ENCODE assay signal across 1 cellular context in the genomic region with DNA sequence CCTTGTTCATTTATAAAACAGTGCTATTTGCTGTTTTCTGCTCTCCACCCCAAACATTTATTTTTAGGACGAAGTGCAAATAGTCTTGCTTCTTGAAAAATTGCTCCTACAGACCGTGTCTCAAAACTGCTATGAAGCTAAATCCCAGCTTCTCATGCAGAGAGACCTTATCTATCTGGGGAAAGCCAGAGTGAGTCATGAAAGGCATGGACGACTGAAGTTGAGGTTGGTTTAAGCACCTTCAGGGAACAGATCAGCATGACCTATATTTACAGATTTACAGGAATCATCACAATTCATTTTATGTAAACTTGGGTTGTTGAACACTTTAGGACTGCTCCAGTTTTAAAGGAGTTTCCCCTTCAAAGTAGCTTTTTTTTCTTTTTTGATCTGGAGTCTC.
TF ChIP-seq lines count a peak whose summit lies in the region.

No MANE protein-coding gene starts in this region.

TF ChIP-seq in GM12878, 131 proteins besides CTCF, POLR2A, EP300 and RAD21 (continued from another document):
- no peak for TF ChIP-seq SUZ12 (IDR thresholded peaks at IDR 0.05; ENCODE audit: unreplicated experiment)
- TF ChIP-seq SIN3A (IDR thresholded peaks at IDR 0.05; ENCODE audit: low read depth, low read length): no peak
- TF ChIP-seq SRF (IDR thresholded peaks at IDR 0.05; ENCODE audit: low read depth in 2 of 2, low read length in 2 of 2): no peak
